In genomic region chr2:132582360-132582759, GRCh38 we compare ENCODE assay signal across 17 cellular contexts.
A peak's percentile ranks its signal among the peaks of the same experiment; 100 is the strongest.
DNase-seq lines count a peak whose midpoint lies in the region; ATAC-seq, FAIRE-seq and TF ChIP-seq lines count a peak whose summit lies in the region.
"Had no signal": no experiment of that assay in that cellular context is flagged by ENCODE, and none has a peak within 500 bp of the region (broad histone marks: within the 10 kb centered on the region; RNA-seq: fewer than 3 reads in every experiment).

No MANE protein-coding gene starts in this region.

- peaks cover 0 to 11% (median 7%) of the 10 kb centered on the region in 3 donors for H3K4me1 ChIP-seq in pancreas
- H3K4me1 ChIP-seq: gastrocnemius medialis had no signal

- FAIRE-seq in pancreas (lab: Jason Lieb, UNC) = no peak
- FAIRE-seq: H1, kidney, small intestine had no signal

- H3K36me3 ChIP-seq in pancreas = no peaks in the 10 kb centered on the region
- H3K36me3 ChIP-seq: gastrocnemius medialis had no signal

- intact Hi-C loops in pancreas (cut with DNase I) = no loop called here

- peak; percentile 74 to 82 (median 78) for ATAC-seq in pancreas
- ATAC-seq: gastrocnemius medialis had no signal

- H3K27me3 ChIP-seq in pancreas = no peaks in the 10 kb centered on the region
- H3K27me3 ChIP-seq: gastrocnemius medialis had no signal

- no peak for TF ChIP-seq CTCF in pancreas (IDR thresholded peaks at IDR 0.05)

- peak overlapping the region in 1 of 4 donors; percentile 19 for H3K4me3 ChIP-seq in pancreas
- H3K4me3 ChIP-seq: gastrocnemius medialis had no signal

- 45 to 56% methylated on average over 1 of the region's 1 CpG for WGBS in pancreas, 2 donors

- peak overlapping the region in 3 of 4 donors; percentile 38 to 72 (median 51) for H3K27ac ChIP-seq in pancreas
- H3K27ac ChIP-seq: 22Rv1, gastrocnemius medialis had no signal

- H3K9me3 ChIP-seq in pancreas = no peaks in the 10 kb centered on the region
- H3K9me3 ChIP-seq: gastrocnemius medialis had no signal

- DNase-seq in DMS79 (lab: John Stamatoyannopoulos, UW) (peak; percentile 99), DMS79 treated with DMSO at 0.1 percent for 48 hours (lab: John Stamatoyannopoulos, UW) (no peak), NCI-H2196 (lab: John Stamatoyannopoulos, UW; ENCODE audit: unreplicated experiment) (peak; percentile 83), ecto neural progenitor cell (ENCODE audit: low spot score) (peak; percentile 37), pancreas (peak in 3 of 6 donors; percentile 25 to 41 (median 33)), HPDE6-E6E7 (ENCODE audit: extremely low spot score) (no peak), OCI-M1 (lab: John Stamatoyannopoulos, UW) (no peak), EL (no peak)
- DNase-seq: activated CD8-positive, alpha-beta memory T cell treated with anti-CD3 and anti-CD28 coated beads for 24 hours; cortex of kidney; gastrocnemius medialis; kidney; nephron progenitor cell; T1000 had no signal

Comparison
In these comparisons a context has a peak if more than half of its experiments do, and no peak if none do; other contexts are left out.
1. DNase-seq: peak in DMS79 (single experiment), NCI-H2196 (single experiment) and ecto neural progenitor cell (single experiment); none in DMS79 treated with DMSO at 0.1 percent for 48 hours (single experiment), HPDE6-E6E7 (single experiment), OCI-M1 (single experiment) and EL (single experiment).